8 cellular contexts compared by ENCODE assay signal in genomic region chr12:124774054-124774461, GRCh38.
DNase-seq lines count a peak whose midpoint lies in the region; ATAC-seq and TF ChIP-seq lines count a peak whose summit lies in the region.

No MANE protein-coding gene starts in this region.

- H3K27me3 Mint-ChIP-seq in activated T-cell treated with anti-CD3 and anti-CD28 coated beads, Interleukin-2, amount 50 U/mL, for 24 hours, result peaks cover 28% of the 10 kb centered on the region
- H3K27me3 Mint-ChIP-seq in activated B cell treated with CpG ODN at 0.5 μM for 24 hours (peaks cover 7% of the 10 kb centered on the region), endothelial cell (ENCODE audit: unreplicated experiment) (peaks cover 11% of the 10 kb centered on the region)
- H3K27me3 Mint-ChIP-seq in naive thymus-derived CD8-positive, alpha-beta T cell, result peaks cover 5 to 25% (median 9%) of the 10 kb centered on the region in 5 donors

- POLR2A ChIA-PET in activated B cell treated with CpG ODN at 0.5 μM for 24 hours (lab: Charles Lee), result interaction anchor here (0.6 to 2.3 kb wide), 14 partner anchors 86 to 383 kb away, joined by 3 to 23 read pairs (median 6); partner anchors contain the start of genes SCARB1 and UBC
- POLR2A ChIA-PET in naive thymus-derived CD8-positive, alpha-beta T cell (lab: Charles Lee), result no interaction called here

- CTCF ChIA-PET in activated B cell treated with CpG ODN at 0.5 μM for 24 hours (lab: Charles Lee), result interaction anchor here (0.6 to 1.4 kb wide), 7 partner anchors 88 to 742 kb away, joined by 3 to 7 read pairs (median 3); no protein-coding TSS in a partner anchor

- TF ChIP-seq CTCF in activated B cell treated with CpG ODN at 0.5 μM for 24 hours (IDR thresholded peaks at IDR 0.05) (no peak), endothelial cell (IDR thresholded peaks at IDR 0.05; ENCODE audit: unreplicated experiment) (no peak)

- H3K4me3 Mint-ChIP-seq in activated T-cell treated with anti-CD3 and anti-CD28 coated beads, Interleukin-2, amount 50 U/mL, for 24 hours, result peak overlapping the region; percentile 65
- H3K4me3 Mint-ChIP-seq in activated B cell treated with CpG ODN at 0.5 μM for 24 hours (peak overlapping the region; percentile 74), endothelial cell (ENCODE audit: unreplicated experiment) (no peak overlapping the region)
- H3K4me3 Mint-ChIP-seq in naive thymus-derived CD8-positive, alpha-beta T cell, result peak overlapping the region in 6 of 10 donors; percentile 29 to 76 (median 48)

- H3K36me3 Mint-ChIP-seq in activated T-cell treated with anti-CD3 and anti-CD28 coated beads, Interleukin-2, amount 50 U/mL, for 24 hours (ENCODE audit: low read depth), result peaks cover 5% of the 10 kb centered on the region
- H3K36me3 Mint-ChIP-seq in activated B cell treated with CpG ODN at 0.5 μM for 24 hours (ENCODE audit: low read depth) (peaks cover 1% of the 10 kb centered on the region), endothelial cell (ENCODE audit: low read depth, unreplicated experiment) (no peaks in the 10 kb centered on the region)
- no peaks in the 10 kb centered on the region for H3K36me3 Mint-ChIP-seq in naive thymus-derived CD8-positive, alpha-beta T cell

- intact Hi-C loops in activated B cell treated with CpG ODN at 0.5 μM for 24 hours (cut with micrococcal nuclease), result loop anchor here (1.0 to 10.0 kb wide), 13 partner anchors 61 to 1142 kb away; partner anchors contain the start of genes EIF2B1, GTF2H3, SCARB1 and ZNF664

- H3K4me1 Mint-ChIP-seq in activated T-cell treated with anti-CD3 and anti-CD28 coated beads, Interleukin-2, amount 50 U/mL, for 24 hours (ENCODE audit: low read depth), result peaks cover 49% of the 10 kb centered on the region
- H3K4me1 Mint-ChIP-seq in activated B cell treated with CpG ODN at 0.5 μM for 24 hours (peaks cover 43% of the 10 kb centered on the region), endothelial cell (ENCODE audit: unreplicated experiment) (peaks cover 2% of the 10 kb centered on the region)
- H3K4me1 Mint-ChIP-seq in naive thymus-derived CD8-positive, alpha-beta T cell, result peaks cover 3 to 27% (median 16%) of the 10 kb centered on the region in 4 donors

- ATAC-seq in HG02943 (IDR thresholded peaks at IDR 0.05; ENCODE audit: low read depth, unreplicated experiment), result peak; percentile 33
- ATAC-seq in activated B cell treated with CpG ODN at 0.5 μM for 24 hours (ENCODE audit: low read depth), result peak; percentile 47
- ATAC-seq in naive thymus-derived CD8-positive, alpha-beta T cell, result no peak

- peak overlapping the region; percentile 97 for H3K27ac Mint-ChIP-seq in activated T-cell treated with anti-CD3 and anti-CD28 coated beads, Interleukin-2, amount 50 U/mL, for 24 hours
- peak overlapping the region; percentile 97 for H3K27ac Mint-ChIP-seq in activated B cell treated with CpG ODN at 0.5 μM for 24 hours
- peak overlapping the region in 2 of 10 donors; percentile 21 to 73 for H3K27ac Mint-ChIP-seq in naive thymus-derived CD8-positive, alpha-beta T cell
- H3K27ac Mint-ChIP-seq in endothelial cell (ENCODE audit: unreplicated experiment), result no peak overlapping the region

- peak; percentile 61 for DNase-seq in activated T-cell treated with anti-CD3 and anti-CD28 coated beads, Interleukin-2, amount 50 U/mL, for 24 hours
- DNase-seq in activated T-cell treated with anti-CD3 and anti-CD28 coated beads for 4 hours, result no peak
- DNase-seq in activated B cell treated with CpG ODN at 0.5 μM for 24 hours, result peak; percentile 32
- DNase-seq in naive thymus-derived CD8-positive, alpha-beta T cell, result no peak
- no peak for DNase-seq in activated gamma-delta T cell (lab: John Stamatoyannopoulos, UW)
- DNase-seq in NCI-H1694 (lab: John Stamatoyannopoulos, UW), result no peak
- DNase-seq in endothelial cell (ENCODE audit: low spot score), result no peak

- peaks cover 6% of the 10 kb centered on the region for H3K9me3 Mint-ChIP-seq in activated T-cell treated with anti-CD3 and anti-CD28 coated beads, Interleukin-2, amount 50 U/mL, for 24 hours
- H3K9me3 Mint-ChIP-seq in activated B cell treated with CpG ODN at 0.5 μM for 24 hours (no peaks in the 10 kb centered on the region), endothelial cell (ENCODE audit: unreplicated experiment) (no peaks in the 10 kb centered on the region)
- H3K9me3 Mint-ChIP-seq in naive thymus-derived CD8-positive, alpha-beta T cell, result no peaks in the 10 kb centered on the region

Comparison
In these comparisons a context has a peak if more than half of its experiments do, and no peak if none do; other contexts are left out.
1. DNase-seq: peak in activated T-cell treated with anti-CD3 and anti-CD28 coated beads, Interleukin-2, amount 50 U/mL, for 24 hours (single experiment) and activated B cell treated with CpG ODN at 0.5 μM for 24 hours (single experiment); none in activated T-cell treated with anti-CD3 and anti-CD28 coated beads for 4 hours (single experiment), naive thymus-derived CD8-positive, alpha-beta T cell (0 of 10), activated gamma-delta T cell (single experiment), NCI-H1694 (single experiment) and endothelial cell (single experiment).
2. ATAC-seq: peak in HG02943 (single experiment) and activated B cell treated with CpG ODN at 0.5 μM for 24 hours (single experiment); none in naive thymus-derived CD8-positive, alpha-beta T cell (0 of 2).